8 cellular contexts compared by ENCODE assay signal in the genomic region with DNA sequence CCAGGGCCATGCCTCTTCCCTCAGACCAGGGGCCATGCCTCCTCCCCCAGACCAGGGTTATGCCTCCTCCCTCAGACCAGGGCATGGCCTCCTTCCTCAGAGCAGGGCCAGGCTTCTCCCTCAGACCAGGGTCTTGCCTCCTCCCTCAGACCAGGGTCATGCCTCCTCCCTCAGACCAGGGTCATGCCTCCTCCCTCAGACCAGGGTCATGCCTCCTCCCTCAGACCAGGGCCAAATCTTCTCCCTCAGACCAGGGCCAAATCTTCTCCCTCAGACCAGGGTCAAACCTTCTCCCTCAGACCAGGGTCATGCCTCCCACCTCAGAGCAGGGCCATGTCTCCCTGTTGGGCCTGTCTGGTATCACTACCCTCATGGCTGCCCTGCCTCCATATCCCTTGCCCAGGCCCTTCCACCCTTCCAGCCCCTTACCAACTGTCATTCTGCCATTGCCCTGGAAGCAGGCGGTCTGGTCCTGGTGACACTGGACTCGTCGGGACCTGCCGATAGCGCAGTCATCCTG. TPM values are rescaled to one million over a fixed set of nuclear protein-coding genes. Genes with fewer than 3 reads are reported as not detected.
DNase-seq lines count a peak whose midpoint lies in the region; ATAC-seq and TF ChIP-seq lines count a peak whose summit lies in the region.

No MANE protein-coding gene starts in this region.

- H3K27me3 ChIP-seq in HL-60 (ENCODE audit: insufficient read depth, poor library complexity, severe bottlenecking) (peaks cover 3% of the 10 kb centered on the region), colonic mucosa (no peaks in the 10 kb centered on the region), muscle layer of duodenum (ENCODE audit: low read depth, low read length) (no peaks in the 10 kb centered on the region)

- peak overlapping the region; percentile 42 for H3K27ac ChIP-seq in 22Rv1
- no peak overlapping the region for H3K27ac ChIP-seq in HL-60 (replicated peaks)
- H3K27ac ChIP-seq in colonic mucosa: no peak overlapping the region
- H3K27ac ChIP-seq in muscle layer of duodenum (ENCODE audit: low read length): no peak overlapping the region

- H3K4me1 ChIP-seq in colonic mucosa: peaks cover 10% of the 10 kb centered on the region
- H3K4me1 ChIP-seq in muscle layer of duodenum (ENCODE audit: control insufficient read depth in 1 of 2, insufficient read depth in 2 of 2, low read length in 2 of 2): peaks cover 0 to 8% of the 10 kb centered on the region in 2 donors

- ATAC-seq in GM18907 (IDR thresholded peaks at IDR 0.05; ENCODE audit: unreplicated experiment): no peak
- ATAC-seq in GM21717 (IDR thresholded peaks at IDR 0.05; ENCODE audit: unreplicated experiment): no peak

- no peak for DNase-seq in HL-60 (ENCODE audit: low read depth in 1 of 2, low spot score in 1 of 2)
- no peak for DNase-seq in colonic mucosa
- DNase-seq in globus pallidus (ENCODE audit: low spot score): no peak
- no peak for DNase-seq in NCI-H69 (lab: John Stamatoyannopoulos, UW)

- H3K9me3 ChIP-seq in colonic mucosa (no peaks in the 10 kb centered on the region), muscle layer of duodenum (ENCODE audit: control insufficient read depth in 1 of 2, low read length in 2 of 2) (peaks cover 0 to 7% of the 10 kb centered on the region in 2 donors)

- intact Hi-C loops in colonic mucosa (cut with DNase I): no loop called here

- H3K36me3 ChIP-seq in colonic mucosa (no peaks in the 10 kb centered on the region), muscle layer of duodenum (ENCODE audit: control insufficient read depth in 1 of 2, insufficient read depth in 2 of 2, low read length in 2 of 2) (no peaks in the 10 kb centered on the region)

- peak overlapping the region in 1 of 2 donors; percentile 62 for H3K9ac ChIP-seq in colonic mucosa (ENCODE audit: low read depth in 2 of 2, low read length in 2 of 2)

- TF ChIP-seq CTCF in 22Rv1 (IDR thresholded peaks at IDR 0.05) (no peak), HL-60 (IDR thresholded peaks at IDR 0.05; ENCODE audit: insufficient read depth, low read length) (no peak), colonic mucosa (IDR thresholded peaks at IDR 0.05) (no peak)

- H3K4me3 ChIP-seq in HL-60 (replicated peaks; ENCODE audit: insufficient read depth, low read length): peak overlapping the region; percentile 35
- peak overlapping the region; percentile 51 for H3K4me3 ChIP-seq in colonic mucosa
- H3K4me3 ChIP-seq in muscle layer of duodenum (ENCODE audit: low read depth in 1 of 2, low read length in 2 of 2): peak overlapping the region; percentile 59 to 76

RNA-seq across cellular contexts. Expression of a gene that starts 4.2 kb away (rescaled TPM):
- 1 to 10 TPM; 3.3 to 3.9 TPM for total RNA-seq in colonic mucosa

RNA-seq across cellular contexts. Expression of a gene that starts 17.3 kb away (rescaled TPM):
- total RNA-seq in colonic mucosa: 10 to 100 TPM; 25.4 to 60.9 TPM

RNA-seq across cellular contexts. Expression of a gene that starts 29.0 kb away (rescaled TPM):
- total RNA-seq in colonic mucosa: 1 to 10 TPM; 6.5 to 7.3 TPM

RNA-seq across cellular contexts. Expression of a gene that starts 43.3 kb away (rescaled TPM):
- 10 to 100 TPM; 30.1 to 66.6 TPM for total RNA-seq in colonic mucosa
